ENCODE assay signal across 22 cellular contexts in the genomic region with DNA sequence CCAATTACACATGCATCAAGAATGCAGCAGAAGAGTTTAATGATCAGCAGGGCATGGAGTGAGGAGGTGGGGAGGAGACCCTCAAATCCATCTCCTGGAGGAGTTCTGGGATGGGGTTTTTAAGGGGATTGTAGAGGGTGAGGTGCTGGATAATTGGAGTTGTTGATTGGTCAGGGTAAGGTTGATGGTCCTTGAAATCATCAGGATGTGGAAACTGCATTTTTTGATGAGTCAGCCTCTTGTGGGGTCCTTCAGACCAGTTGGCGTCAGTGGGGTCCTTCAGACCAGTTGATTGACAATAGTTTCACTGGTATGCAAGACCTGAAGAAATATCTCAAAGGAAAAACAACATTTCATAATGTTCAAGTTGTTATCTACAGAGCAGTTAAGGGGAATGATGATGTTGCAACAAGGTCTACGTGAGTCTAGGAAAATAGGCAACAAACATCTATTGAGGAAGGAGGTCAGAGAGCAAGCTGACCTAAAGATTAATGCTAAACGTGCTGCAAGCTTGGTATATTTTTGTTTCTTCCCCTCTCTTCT.
"Had no signal": no experiment of that assay in that cellular context is flagged by ENCODE, and none has a peak within 500 bp of the region (broad histone marks: within the 10 kb centered on the region; RNA-seq: fewer than 3 reads in every experiment).

No MANE protein-coding gene starts in this region.

- H3K4me1 ChIP-seq: adrenal gland had no signal

- H3K27me3 ChIP-seq: adrenal gland had no signal

- DNase-seq: activated CD4-positive, alpha-beta T cell treated with anti-CD3 and anti-CD28 coated beads for 4 hours; activated CD8-positive, alpha-beta memory T cell treated with anti-CD3 and anti-CD28 coated beads, Interleukin-2, amount 50 U/mL, for 4 hours; activated CD8-positive, alpha-beta T cell treated with anti-CD3 and anti-CD28 coated beads for 36 hours; activated gamma-delta T cell treated with Interleukin-2 at 50 U/mL for 16 hours; activated naive CD4-positive, alpha-beta T cell treated with anti-CD3 and anti-CD28 coated beads, Interleukin-2, amount 50 U/mL, for 16 hours; activated naive CD8-positive, alpha-beta T cell treated with anti-CD3 and anti-CD28 coated beads, Interleukin-2, amount 10 ng/mL, durations not matched to agents 7 days and 5 days; activated T-cell treated with anti-CD3 and anti-CD28 coated beads, Interleukin-2, amount 50 U/mL, for 72 hours; adrenal gland; aorta; Karpas-422; MM.1S; NCI-H1105; NCI-H1436 treated with DMSO at 0.1 percent for 48 hours; NCI-H187 treated with DMSO at 0.1 percent for 48 hours; NCI-H2081 treated with DMSO at 0.1 percent for 48 hours; NCI-H2171 treated with DMSO at 0.1 percent for 48 hours; NCI-H345; NCI-H510A; NCI-H526 treated with DMSO at 0.1 percent for 48 hours; NCI-H82; SHP77 had no signal

- H3K9me3 ChIP-seq: adrenal gland had no signal

- ATAC-seq: activated CD4-positive, CD25-positive, alpha-beta regulatory T cell treated with anti-CD3 and anti-CD28 coated beads, Interleukin-2, amount 50 U/mL, for 24 hours; activated CD8-positive, alpha-beta T cell treated with anti-CD3 and anti-CD28 coated beads for 36 hours; activated T-cell treated with anti-CD3 and anti-CD28 coated beads, Interleukin-2, amount 50 U/mL, for 72 hours had no signal

- H3K36me3 ChIP-seq: adrenal gland had no signal

- H3K27ac ChIP-seq: adrenal gland had no signal

- H3K4me3 ChIP-seq: adrenal gland had no signal
